Comparison of ENCODE assay signal across 18 cellular contexts in genomic region chr5:124572973-124573372, GRCh38.
DNase-seq lines count a peak whose midpoint lies in the region; ATAC-seq and TF ChIP-seq lines count a peak whose summit lies in the region.
"Had no signal": no experiment of that assay in that cellular context is flagged by ENCODE, and none has a peak within 500 bp of the region (broad histone marks: within the 10 kb centered on the region; RNA-seq: fewer than 3 reads in every experiment).

No MANE protein-coding gene starts in this region.

- no peaks in the 10 kb centered on the region for H3K36me3 Mint-ChIP-seq in endodermal cell (ENCODE audit: low read depth)
- H3K36me3 Mint-ChIP-seq: CD8-positive, alpha-beta T cell had no signal

- intact Hi-C loops in lower lobe of right lung (cut with DNase I) (no loop called here), mucosa of descending colon (cut with DNase I, micrococcal nuclease) (no loop called here)

- H3K79me1 ChIP-seq in trophoblast cell (ENCODE audit: low read length), result peaks cover 9% of the 10 kb centered on the region

- ATAC-seq in lower lobe of right lung (no peak), mucosa of descending colon (no peak)
- ATAC-seq: CD8-positive, alpha-beta T cell; HepG2; SK-N-SH treated with all-trans-retinoic acid at 6 μM for 48 hours had no signal

- H3K9me3 ChIP-seq in endodermal cell (ENCODE audit: control insufficient read depth, low read length) (no peaks in the 10 kb centered on the region), trophoblast cell (ENCODE audit: insufficient read depth, low read depth, low read length) (no peaks in the 10 kb centered on the region), lower lobe of right lung (no peaks in the 10 kb centered on the region), mucosa of descending colon (no peaks in the 10 kb centered on the region)
- H3K9me3 ChIP-seq: BE2C, Peyer's patch had no signal

- H3K4me1 ChIP-seq in endodermal cell (ENCODE audit: control insufficient read depth, insufficient read depth, low read length) (peaks cover 10% of the 10 kb centered on the region), trophoblast cell (ENCODE audit: control insufficient read depth in 1 of 2, insufficient read depth in 2 of 2, low read length in 2 of 2) (peaks cover 7 to 10% of the 10 kb centered on the region in 2 experiments), lower lobe of right lung (no peaks in the 10 kb centered on the region), mucosa of descending colon (ENCODE audit: low read depth) (no peaks in the 10 kb centered on the region)
- H3K4me1 ChIP-seq: Peyer's patch had no signal

- no peak overlapping the region for H3K27ac Mint-ChIP-seq in endodermal cell
- H3K27ac Mint-ChIP-seq: CD8-positive, alpha-beta T cell had no signal

- peaks cover 49% of the 10 kb centered on the region for H3K4me1 Mint-ChIP-seq in endodermal cell

- H3K27me3 ChIP-seq in endodermal cell (ENCODE audit: control insufficient read depth, insufficient read depth, low read length, poor library complexity, severe bottlenecking) (no peaks in the 10 kb centered on the region), trophoblast cell (ENCODE audit: insufficient read depth, low read length) (no peaks in the 10 kb centered on the region), lower lobe of right lung (ENCODE audit: low read depth) (no peaks in the 10 kb centered on the region)
- H3K27me3 ChIP-seq: BE2C, Peyer's patch had no signal

- H2BK120ac ChIP-seq in trophoblast cell (ENCODE audit: insufficient read depth, low read length, poor library complexity), result peak overlapping the region; percentile 78

- no peak overlapping the region for H3K4me3 Mint-ChIP-seq in endodermal cell
- H3K4me3 Mint-ChIP-seq: CD8-positive, alpha-beta T cell had no signal

- no peak for TF ChIP-seq CTCF in endodermal cell (conservative IDR thresholded peaks at IDR 0.05)
- no peak for TF ChIP-seq CTCF in lower lobe of right lung (IDR thresholded peaks at IDR 0.05)
- TF ChIP-seq CTCF in mucosa of descending colon (IDR thresholded peaks at IDR 0.05), result no peak

- no peak overlapping the region for H3K18ac ChIP-seq in trophoblast cell (ENCODE audit: low read length)

- peak overlapping the region; percentile 17 for H4K8ac ChIP-seq in trophoblast cell (ENCODE audit: low read depth, low read length)

- no peak overlapping the region for H2AFZ ChIP-seq in trophoblast cell (ENCODE audit: insufficient read depth, low read length, poor library complexity)

- H4K91ac ChIP-seq in trophoblast cell (ENCODE audit: low read depth, low read length), result peak overlapping the region; percentile 55

- H3K36me3 ChIP-seq in endodermal cell (ENCODE audit: control insufficient read depth, insufficient read depth, low read length), result no peaks in the 10 kb centered on the region
- H3K36me3 ChIP-seq in trophoblast cell (ENCODE audit: control insufficient read depth in 1 of 2, insufficient read depth in 2 of 2, low read length in 2 of 2), result no peaks in the 10 kb centered on the region
- no peaks in the 10 kb centered on the region for H3K36me3 ChIP-seq in lower lobe of right lung
- no peaks in the 10 kb centered on the region for H3K36me3 ChIP-seq in mucosa of descending colon (ENCODE audit: low read depth)
- H3K36me3 ChIP-seq: BE2C, Peyer's patch had no signal

- no peak overlapping the region for H4K12ac ChIP-seq in trophoblast cell (ENCODE audit: low read depth, low read length)

- no peak overlapping the region for H3K4ac ChIP-seq in trophoblast cell (ENCODE audit: low read depth, low read length)

- H3K79me2 ChIP-seq in trophoblast cell (ENCODE audit: control insufficient read depth, insufficient read depth, low read length, poor library complexity), result no peaks in the 10 kb centered on the region

- H3K9ac ChIP-seq in endodermal cell (ENCODE audit: extremely low read depth, low read length, poor library complexity, severe bottlenecking) (no peak overlapping the region), trophoblast cell (ENCODE audit: low read length) (no peak overlapping the region)
- H3K9ac ChIP-seq: KMS-11 had no signal

- WGBS in endodermal cell (ENCODE audit: insufficient coverage in 1 of 2, insufficient read length in 1 of 2), 2 experiments, result 74% methylated on average over 5 of the region's 5 CpGs; no CpG with 5 or more reads in 1 of the 2 experiments
- no CpG with 5 or more reads among the region's 5 CpGs for WGBS in trophoblast cell (ENCODE audit: extremely low coverage, insufficient coverage, insufficient read length)

- no peak overlapping the region for H3K27ac ChIP-seq in endodermal cell (ENCODE audit: low read depth, low read length)
- H3K27ac ChIP-seq in trophoblast cell (ENCODE audit: low read depth, low read length), result no peak overlapping the region
- no peak overlapping the region for H3K27ac ChIP-seq in lower lobe of right lung
- H3K27ac ChIP-seq: KMS-11, Peyer's patch had no signal

- H3K9me3 Mint-ChIP-seq in endodermal cell, result no peaks in the 10 kb centered on the region
- H3K9me3 Mint-ChIP-seq: CD8-positive, alpha-beta T cell had no signal

- H3K23ac ChIP-seq in trophoblast cell (ENCODE audit: low read length), result no peak overlapping the region

- DNase-seq in NCI-H146 (lab: John Stamatoyannopoulos, UW) (peak; percentile 75), NCI-H69 (lab: John Stamatoyannopoulos, UW) (peak; percentile 49), endodermal cell (peak; percentile 65), trophoblast cell (no peak), lower lobe of right lung (no peak), GM19238 (ENCODE audit: insufficient read length, low spot score) (no peak), mucosa of descending colon (no peak)
- DNase-seq: BE2C; CD8-positive, alpha-beta T cell; DND-41; GOT3; NCI-H1105; NCI-H2081 treated with DMSO at 0.1 percent for 48 hours; Peyer's patch; Right ventricle myocardium superior had no signal

- H2BK5ac ChIP-seq in trophoblast cell (ENCODE audit: low read depth, low read length, poor library complexity), result peak overlapping the region; percentile 21

- H3K14ac ChIP-seq in trophoblast cell (ENCODE audit: low read length), result no peak overlapping the region

- peak overlapping the region; percentile 52 for H2AK5ac ChIP-seq in trophoblast cell (ENCODE audit: low read length)

- H3K4me3 ChIP-seq in endodermal cell (ENCODE audit: low read length) (no peak overlapping the region), trophoblast cell (ENCODE audit: low read depth, low read length) (no peak overlapping the region), lower lobe of right lung (no peak overlapping the region), mucosa of descending colon (no peak overlapping the region)
- H3K4me3 ChIP-seq: Peyer's patch had no signal

- H3K4me2 ChIP-seq in trophoblast cell (ENCODE audit: low read length), result no peak overlapping the region
- H3K4me2 ChIP-seq: KMS-11 had no signal

- H2BK12ac ChIP-seq in trophoblast cell (ENCODE audit: low read length), result peak overlapping the region; percentile 88

- no peaks in the 10 kb centered on the region for H3K27me3 Mint-ChIP-seq in endodermal cell (ENCODE audit: insufficient read depth)

Comparison
In these comparisons a context has a peak if more than half of its experiments do, and no peak if none do; other contexts are left out.
1. DNase-seq: peak in NCI-H146 (single experiment), NCI-H69 (single experiment) and endodermal cell (single experiment); none in trophoblast cell (0 of 2), lower lobe of right lung (single experiment), GM19238 (single experiment) and mucosa of descending colon (0 of 3).